ENCODE assay signal across 1 cellular context in the genomic region with DNA sequence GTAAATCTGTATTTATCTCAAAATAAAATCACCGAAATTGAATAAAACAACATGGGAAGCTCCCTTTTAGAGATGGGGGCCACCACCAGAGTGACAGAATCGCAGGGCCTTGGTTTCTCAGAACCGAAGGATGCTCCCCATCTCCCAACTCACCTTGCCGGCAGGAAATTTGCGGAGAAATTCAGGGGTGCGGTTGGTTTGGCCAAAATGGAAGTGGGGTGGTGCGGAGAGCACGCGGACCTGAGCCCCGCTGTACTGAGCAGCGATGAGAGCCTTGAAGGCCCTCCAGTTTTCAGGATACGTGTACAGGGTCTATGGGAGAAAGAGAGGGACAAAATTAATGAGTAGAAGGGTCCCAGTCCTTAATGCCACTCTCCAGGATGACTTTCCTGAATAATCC.
TF ChIP-seq lines count a peak whose summit lies in the region.

No MANE protein-coding gene starts in this region.

TF ChIP-seq in A549, 52 proteins besides CTCF, POLR2A, EP300 and RAD21 (continued from another document):
- TF ChIP-seq HOXB5 (CRISPR knock-in tag; IDR thresholded peaks at IDR 0.05) (no peak), EHF (CRISPR knock-in tag; IDR thresholded peaks at IDR 0.05) (no peak), RARB (CRISPR knock-in tag; IDR thresholded peaks at IDR 0.05) (no peak), FOSL2 (IDR thresholded peaks at IDR 0.05) (no peak), FOSL2 (CRISPR knock-in tag; IDR thresholded peaks at IDR 0.05) (no peak), JUN (IDR thresholded peaks at IDR 0.05) (no peak)
